Comparison of ENCODE assay signal across 8 cellular contexts in the genomic region with DNA sequence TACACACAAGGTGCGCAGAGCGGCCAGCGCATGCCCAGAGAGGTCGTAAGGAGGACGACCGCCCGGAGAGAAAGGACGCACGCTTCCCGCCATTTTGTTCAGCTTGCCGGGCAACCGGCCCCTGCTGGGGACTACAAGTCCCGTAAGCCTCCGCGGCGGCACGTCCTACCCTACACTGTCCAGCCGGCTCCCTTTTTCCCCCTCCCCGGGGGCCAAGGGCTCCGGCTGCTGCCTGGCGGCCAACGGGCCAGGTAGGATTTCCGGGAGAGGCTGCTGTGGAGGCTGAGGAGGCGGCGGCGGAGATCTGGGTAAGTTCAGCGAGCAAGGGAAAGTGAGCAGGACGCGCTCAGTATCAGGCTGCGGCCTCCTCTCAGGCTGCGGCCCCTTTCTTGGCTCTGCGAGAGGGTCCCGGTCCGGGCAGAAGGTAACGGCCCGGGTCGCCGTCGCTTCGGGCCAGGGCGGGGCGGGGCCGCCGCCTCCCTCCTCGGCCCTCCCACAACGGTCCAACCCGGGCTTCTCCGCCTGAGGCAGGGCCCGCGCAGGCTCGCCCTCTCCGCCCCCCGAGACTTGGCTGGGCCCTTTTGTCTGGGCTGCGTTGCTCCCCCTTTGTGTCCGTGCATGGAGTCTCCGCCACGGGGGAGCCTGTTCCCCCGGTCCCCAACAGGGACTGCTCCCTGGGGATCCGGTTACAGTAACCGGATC. TPM values are rescaled to one million over a fixed set of nuclear protein-coding genes. Genes with fewer than 3 reads are reported as not detected.
DNase-seq lines count a peak whose midpoint lies in the region; ATAC-seq and TF ChIP-seq lines count a peak whose summit lies in the region.

A gene (plus strand): TSS at position 223 of the 702 bp plus-strand sequence. CDS start 37,708 bp downstream, outside the sequence.

- H3K4me3 Mint-ChIP-seq in naive thymus-derived CD4-positive, alpha-beta T cell = peak within 1 kb of the TSS; percentile 82 to 98 (median 94)
- H3K4me3 Mint-ChIP-seq in stimulated activated memory B cell treated with anti-CD40 and anti-IgM and Interleukin-4, amounts not matched to agents 10 μg/mL and 1 μg/mL and 100 μg/mL, for 72 hours = peak within 1 kb of the TSS; percentile 96

- H3K4me2 ChIP-seq in Karpas-422 (ENCODE audit: low read depth, low read length, poor library complexity, severe bottlenecking) (peak within 1 kb of the TSS; percentile 75), fibroblast of lung (ENCODE audit: extremely low read depth, insufficient read depth, low read length) (peak within 1 kb of the TSS; percentile 95)

- H3K36me3 ChIP-seq in Karpas-422 (ENCODE audit: insufficient read depth, low read length) (no peaks in the 10 kb centered on the region), fibroblast of lung (ENCODE audit: control insufficient read depth, insufficient read depth, low read length) (no peaks in the 10 kb centered on the region)
- peaks cover 0 to 7% (median 0%) of the 10 kb centered on the region in 3 experiments for H3K36me3 ChIP-seq in naive thymus-derived CD4-positive, alpha-beta T cell (ENCODE audit: control insufficient read depth in 2 of 3, insufficient read depth in 3 of 3, low read length in 3 of 3)

- POLR2A ChIA-PET in naive thymus-derived CD4-positive, alpha-beta T cell (lab: Charles Lee) = interaction anchor here (0.6 to 1.3 kb wide), 8 partner anchors 37 to 274 kb away, joined by 3 to 5 read pairs (median 3); a partner anchor contains a TSS

- peaks cover 12 to 41% (median 35%) of the 10 kb centered on the region in 7 donors for H3K4me1 Mint-ChIP-seq in naive thymus-derived CD4-positive, alpha-beta T cell
- H3K4me1 Mint-ChIP-seq in stimulated activated memory B cell treated with anti-CD40 and anti-IgM and Interleukin-4, amounts not matched to agents 10 μg/mL and 1 μg/mL and 100 μg/mL, for 72 hours = peaks cover 27% of the 10 kb centered on the region

- CTCF ChIA-PET in naive thymus-derived CD4-positive, alpha-beta T cell (lab: Charles Lee) = interaction anchor here (1.0 to 2.1 kb wide), 2 partner anchors 10 to 121 kb away, joined by 3 to 6 read pairs; no protein-coding TSS in a partner anchor

- H4K20me1 ChIP-seq in Karpas-422 (ENCODE audit: insufficient read depth, low read depth, low read length) (no peaks in the 10 kb centered on the region), fibroblast of lung (ENCODE audit: control insufficient read depth, extremely low read depth, insufficient read depth, low read length) (no peaks in the 10 kb centered on the region)

- ATAC-seq in GM21737 (IDR thresholded peaks at IDR 0.05; ENCODE audit: unreplicated experiment) = peak; percentile 84
- peak; percentile 96 for ATAC-seq in naive thymus-derived CD4-positive, alpha-beta T cell
- ATAC-seq in stimulated activated memory B cell treated with anti-CD40 and anti-IgM and Interleukin-4, amounts not matched to agents 10 μg/mL and 1 μg/mL and 100 μg/mL, for 72 hours = peak; percentile 97

- H3K9me2 ChIP-seq in Karpas-422 (replicated peaks; ENCODE audit: insufficient read depth, low read length) = no peaks in the 10 kb centered on the region

- H3K9me3 Mint-ChIP-seq in naive thymus-derived CD4-positive, alpha-beta T cell = no peaks in the 10 kb centered on the region
- H3K9me3 Mint-ChIP-seq in stimulated activated memory B cell treated with anti-CD40 and anti-IgM and Interleukin-4, amounts not matched to agents 10 μg/mL and 1 μg/mL and 100 μg/mL, for 72 hours = no peaks in the 10 kb centered on the region

- no peak for TF ChIP-seq CTCF in fibroblast of lung (conservative IDR thresholded peaks at IDR 0.05 in 1 of 2, IDR thresholded peaks at IDR 0.05 in 1 of 2; ENCODE audit: low read depth in 1 of 2, low read length in 2 of 2)

- H3K9me3 ChIP-seq in Karpas-422 (ENCODE audit: low read length) (no peaks in the 10 kb centered on the region), fibroblast of lung (ENCODE audit: control insufficient read depth, insufficient read depth, low read depth, low read length) (no peaks in the 10 kb centered on the region)
- H3K9me3 ChIP-seq in naive thymus-derived CD4-positive, alpha-beta T cell (ENCODE audit: control insufficient read depth in 2 of 3, low read length in 3 of 3) = no peaks in the 10 kb centered on the region

- H3K27ac ChIP-seq in Karpas-422 (ENCODE audit: low read length) = peak within 1 kb of the TSS; percentile 85
- peak within 1 kb of the TSS; percentile 87 for H3K27ac ChIP-seq in fibroblast of lung (ENCODE audit: insufficient read depth, low read length)
- H3K27ac ChIP-seq in naive thymus-derived CD4-positive, alpha-beta T cell (ENCODE audit: low read depth, low read length) = peak within 1 kb of the TSS; percentile 79

- peaks cover 0 to 2% (median 0%) of the 10 kb centered on the region in 5 donors for H3K27me3 Mint-ChIP-seq in naive thymus-derived CD4-positive, alpha-beta T cell
- no peaks in the 10 kb centered on the region for H3K27me3 Mint-ChIP-seq in stimulated activated memory B cell treated with anti-CD40 and anti-IgM and Interleukin-4, amounts not matched to agents 10 μg/mL and 1 μg/mL and 100 μg/mL, for 72 hours

- peak within 1 kb of the TSS; percentile 88 to 99 (median 91) for H3K27ac Mint-ChIP-seq in naive thymus-derived CD4-positive, alpha-beta T cell
- H3K27ac Mint-ChIP-seq in stimulated activated memory B cell treated with anti-CD40 and anti-IgM and Interleukin-4, amounts not matched to agents 10 μg/mL and 1 μg/mL and 100 μg/mL, for 72 hours = peak within 1 kb of the TSS; percentile 93

- intact Hi-C loops in naive thymus-derived CD4-positive, alpha-beta T cell (cut with micrococcal nuclease) = loop anchor here (1.0 to 5.0 kb wide), 8 partner anchors 40 to 368 kb away; a partner anchor contains a TSS

- H2AFZ ChIP-seq in Karpas-422 (ENCODE audit: low read length) = peak within 1 kb of the TSS; percentile 71
- H2AFZ ChIP-seq in fibroblast of lung (ENCODE audit: low read length) = peak within 1 kb of the TSS; percentile 99

- peak within 1 kb of the TSS; percentile 86 for H3K4me3 ChIP-seq in Karpas-422 (ENCODE audit: low read length)
- H3K4me3 ChIP-seq in fibroblast of lung (replicated peaks in 1 of 4; ENCODE audit: control extremely low read depth in 1 of 4, insufficient read depth in 1 of 4, low read depth in 3 of 4, low read length in 4 of 4) = peak within 1 kb of the TSS; percentile 67 to 87 (median 76)
- peak within 1 kb of the TSS; percentile 74 for H3K4me3 ChIP-seq in naive thymus-derived CD4-positive, alpha-beta T cell (ENCODE audit: low read length)

- DNase-seq in DMS79 (lab: John Stamatoyannopoulos, UW) (peak; percentile 96), Karpas-422 (peak; percentile 95), RPMI7951 (ENCODE audit: low read depth) (peak; percentile 92), fibroblast of lung (ENCODE audit: low read depth in 2 of 2) (peak; percentile 91 to 93)
- peak; percentile 58 to 70 for DNase-seq in activated T-helper 1 cell treated with anti-CD3 and anti-CD28 coated beads, Interleukin-2, amount 50 U/mL, for 16 hours (ENCODE audit: low read depth in 1 of 2, low spot score in 1 of 2)
- peak; percentile 54 to 81 (median 66) for DNase-seq in naive thymus-derived CD4-positive, alpha-beta T cell

- H3K79me2 ChIP-seq in Karpas-422 (ENCODE audit: low read length) = peaks cover 47% of the 10 kb centered on the region
- H3K79me2 ChIP-seq in fibroblast of lung (ENCODE audit: control insufficient read depth, insufficient read depth, low read length) = peaks cover 24% of the 10 kb centered on the region

- H3K4me1 ChIP-seq in Karpas-422 (ENCODE audit: low read length) (peaks cover 34% of the 10 kb centered on the region), fibroblast of lung (ENCODE audit: control insufficient read depth, extremely low read depth, insufficient read depth, low read length) (no peaks in the 10 kb centered on the region)
- peaks cover 10 to 11% of the 10 kb centered on the region in 2 donors for H3K4me1 ChIP-seq in naive thymus-derived CD4-positive, alpha-beta T cell (ENCODE audit: control insufficient read depth in 2 of 2, insufficient read depth in 2 of 2, low read length in 2 of 2)

- H3K9ac ChIP-seq in Karpas-422 (ENCODE audit: low read length) (peak within 1 kb of the TSS; percentile 99), fibroblast of lung (ENCODE audit: insufficient read depth, low read length) (peak within 1 kb of the TSS; percentile 79)

- H3K27me3 ChIP-seq in Karpas-422 (ENCODE audit: low read length) (no peaks in the 10 kb centered on the region), fibroblast of lung (ENCODE audit: control insufficient read depth, insufficient read depth, low read length) (no peaks in the 10 kb centered on the region)
- no peaks in the 10 kb centered on the region for H3K27me3 ChIP-seq in naive thymus-derived CD4-positive, alpha-beta T cell (ENCODE audit: control insufficient read depth in 2 of 2, insufficient read depth in 2 of 2, low read length in 2 of 2)

- H3K36me3 Mint-ChIP-seq in naive thymus-derived CD4-positive, alpha-beta T cell = peaks cover 0 to 1% (median 0%) of the 10 kb centered on the region in 5 donors
- H3K36me3 Mint-ChIP-seq in stimulated activated memory B cell treated with anti-CD40 and anti-IgM and Interleukin-4, amounts not matched to agents 10 μg/mL and 1 μg/mL and 100 μg/mL, for 72 hours = no peaks in the 10 kb centered on the region

RNA-seq across cellular contexts. Expression of the gene that starts here (rescaled TPM):
- 8.5 and 10.0 TPM in 2 replicates for total RNA-seq in Karpas-422 (2014; rRNA removed; shearing (Covaris generic); ENCODE audit: low replicate concordance)
- 9.2 and 16.9 TPM in 2 replicates for total RNA-seq in RPMI7951 (2014; rRNA removed; shearing (Covaris generic))
- total RNA-seq in fibroblast of lung = 4.4 and 6.9 TPM in 2 replicates
- polyA plus RNA-seq in fibroblast of lung = 5.5 and 8.4 TPM in 2 replicates
- polyA plus RNA-seq in fibroblast of lung (2012) = 13.5 and 13.6 TPM in 2 replicates
- polyA minus RNA-seq in fibroblast of lung (ENCODE audit: low replicate concordance) = 20.1 and 30.6 TPM in 2 replicates
- total RNA-seq in naive thymus-derived CD4-positive, alpha-beta T cell = 10 to 100 TPM; 19.8 to 29.0 (median 25.7) TPM
- polyA plus RNA-seq in naive thymus-derived CD4-positive, alpha-beta T cell = 10 to 100 TPM in 1 of 2 donors, 1 to 10 TPM in 1; 8.5 to 22.9 TPM

Comparison
In these comparisons a context has a peak if more than half of its experiments do, and no peak if none do; other contexts are left out.
1. Peak in every context shown above with its lines: DNase-seq, ATAC-seq, H3K4me3 ChIP-seq and H3K27ac ChIP-seq.